Comparison of ENCODE assay signal across 23 cellular contexts in genomic region chr13:81990652-81991051, GRCh38.
"Had no signal": no experiment of that assay in that cellular context is flagged by ENCODE, and none has a peak within 500 bp of the region (broad histone marks: within the 10 kb centered on the region; RNA-seq: fewer than 3 reads in every experiment).

No MANE protein-coding gene starts in this region.

- H3K36me3 Mint-ChIP-seq: activated CD4-positive, alpha-beta memory T cell treated with anti-CD3 and anti-CD28 coated beads for 36 hours; activated naive CD8-positive, alpha-beta T cell treated with anti-CD3 and anti-CD28 coated beads for 36 hours; memory B cell; stimulated activated effector memory CD8-positive, alpha-beta T cell treated with anti-CD3 and anti-CD28 coated beads, Interleukin-12 subunit alpha, Interleukin-12 subunit beta, amount 100 ng/mL, for 72 hours had no signal

- H3K9me3 ChIP-seq: breast epithelium, colonic mucosa, esophagus muscularis mucosa, uterus had no signal

- H3K4me1 ChIP-seq: breast epithelium, colonic mucosa, esophagus muscularis mucosa, uterus had no signal

- H2AFZ ChIP-seq: hepatocyte had no signal

- H3K4me1 Mint-ChIP-seq: activated naive CD8-positive, alpha-beta T cell treated with anti-CD3 and anti-CD28 coated beads for 36 hours; memory B cell; stimulated activated effector memory CD8-positive, alpha-beta T cell treated with anti-CD3 and anti-CD28 coated beads, Interleukin-12 subunit alpha, Interleukin-12 subunit beta, amount 100 ng/mL, for 72 hours; stimulated activated naive CD8-positive, alpha-beta T cell treated with anti-CD3 and anti-CD28 coated beads, Interleukin-15, amount 100 ng/mL, for 72 hours had no signal

- DNase-seq: activated CD4-positive, alpha-beta memory T cell treated with anti-CD3 and anti-CD28 coated beads for 36 hours; activated CD4-positive, alpha-beta T cell treated with anti-CD3 and anti-CD28 coated beads for 48 hours; activated naive CD4-positive, alpha-beta T cell treated with Interleukin-2 at 50 U/mL for 16 hours; activated naive CD8-positive, alpha-beta T cell treated with anti-CD3 and anti-CD28 coated beads for 36 hours; activated T-cell treated with anti-CD3 and anti-CD28 coated beads, Interleukin-2, amount 50 U/mL, for 48 hours; colonic mucosa; dorsolateral prefrontal cortex; effector memory CD8-positive, alpha-beta T cell; glutamatergic neuron; left colon; posterior cingulate gyrus; small intestine; stimulated activated CD4-positive, alpha-beta T cell treated with anti-CD3 and anti-CD28 coated beads, Interleukin-2, amount 100 ng/mL, for 24 hours; stimulated activated naive CD8-positive, alpha-beta T cell treated with anti-CD3 and anti-CD28 coated beads, Interleukin-15, amount 100 ng/mL, for 72 hours; trophoblast cell; uterus had no signal

- H3K79me2 ChIP-seq: hepatocyte had no signal

- H3K4me3 ChIP-seq: breast epithelium, colonic mucosa, dorsolateral prefrontal cortex, esophagus muscularis mucosa, hepatocyte, uterus had no signal

- ATAC-seq: effector memory CD8-positive, alpha-beta T cell; left colon; sciatic nerve; stimulated activated effector memory CD8-positive, alpha-beta T cell treated with anti-CD3 and anti-CD28 coated beads, Interleukin-12 subunit alpha, Interleukin-12 subunit beta, amount 100 ng/mL, for 72 hours; stimulated activated naive CD8-positive, alpha-beta T cell treated with anti-CD3 and anti-CD28 coated beads, Interleukin-15, amount 100 ng/mL, for 72 hours had no signal

- H3K36me3 ChIP-seq: breast epithelium, colonic mucosa, esophagus muscularis mucosa had no signal

- H3K27me3 Mint-ChIP-seq: activated CD4-positive, alpha-beta memory T cell treated with anti-CD3 and anti-CD28 coated beads for 36 hours; activated naive CD8-positive, alpha-beta T cell treated with anti-CD3 and anti-CD28 coated beads for 36 hours; effector memory CD8-positive, alpha-beta T cell; memory B cell; stimulated activated naive CD8-positive, alpha-beta T cell treated with anti-CD3 and anti-CD28 coated beads, Interleukin-15, amount 100 ng/mL, for 72 hours had no signal

- H3K27ac Mint-ChIP-seq: activated CD4-positive, alpha-beta memory T cell treated with anti-CD3 and anti-CD28 coated beads for 36 hours; activated naive CD8-positive, alpha-beta T cell treated with anti-CD3 and anti-CD28 coated beads for 36 hours; effector memory CD8-positive, alpha-beta T cell; memory B cell; nephron; stimulated activated effector memory CD8-positive, alpha-beta T cell treated with anti-CD3 and anti-CD28 coated beads, Interleukin-12 subunit alpha, Interleukin-12 subunit beta, amount 100 ng/mL, for 72 hours; stimulated activated naive CD8-positive, alpha-beta T cell treated with anti-CD3 and anti-CD28 coated beads, Interleukin-15, amount 100 ng/mL, for 72 hours had no signal

- H3K27me3 ChIP-seq: breast epithelium, colonic mucosa, dorsolateral prefrontal cortex, esophagus muscularis mucosa, hepatocyte, uterus had no signal

- H3K27ac ChIP-seq: breast epithelium, colonic mucosa, dorsolateral prefrontal cortex, esophagus muscularis mucosa, hepatocyte, uterus had no signal

- H3K4me3 Mint-ChIP-seq: activated CD4-positive, alpha-beta memory T cell treated with anti-CD3 and anti-CD28 coated beads for 36 hours; activated naive CD8-positive, alpha-beta T cell treated with anti-CD3 and anti-CD28 coated beads for 36 hours; effector memory CD8-positive, alpha-beta T cell; memory B cell; nephron; stimulated activated effector memory CD8-positive, alpha-beta T cell treated with anti-CD3 and anti-CD28 coated beads, Interleukin-12 subunit alpha, Interleukin-12 subunit beta, amount 100 ng/mL, for 72 hours; stimulated activated naive CD8-positive, alpha-beta T cell treated with anti-CD3 and anti-CD28 coated beads, Interleukin-15, amount 100 ng/mL, for 72 hours had no signal

- H3K4me2 ChIP-seq: hepatocyte had no signal

- H3K9me3 Mint-ChIP-seq: nephron had no signal
